31 cellular contexts compared by ENCODE assay signal in the genomic region with DNA sequence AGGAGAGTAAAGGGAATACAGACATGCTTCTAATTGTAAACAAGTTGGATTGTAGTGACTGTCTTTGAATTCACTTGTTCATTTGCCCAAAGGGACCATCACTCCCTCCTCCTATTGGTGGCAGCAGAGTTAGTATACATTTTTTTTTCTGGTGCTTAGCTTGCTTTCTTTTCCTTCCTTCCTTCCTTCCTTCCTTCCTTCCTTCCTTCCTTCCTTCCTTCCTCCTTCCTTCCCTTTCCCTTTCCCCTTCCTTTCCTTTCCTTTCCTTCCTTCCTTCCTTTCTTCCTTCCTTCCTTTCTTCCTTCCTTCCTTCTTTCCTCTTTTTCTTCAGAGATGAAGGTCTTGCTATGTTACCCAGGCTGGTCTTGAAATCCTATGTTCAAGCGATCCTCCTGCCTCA.
"Had no signal": no experiment of that assay in that cellular context is flagged by ENCODE, and none has a peak within 500 bp of the region (broad histone marks: within the 10 kb centered on the region; RNA-seq: fewer than 3 reads in every experiment).

No MANE protein-coding gene starts in this region.

- H3K4me1 ChIP-seq: esophagus muscularis mucosa, foreskin keratinocyte, gastrocnemius medialis, heart right ventricle had no signal

- H3K36me3 ChIP-seq: brain microvascular endothelial cell, esophagus muscularis mucosa, gastrocnemius medialis, heart right ventricle had no signal

- H3K4me3 Mint-ChIP-seq: activated CD4-positive, alpha-beta memory T cell treated with anti-CD3 and anti-CD28 coated beads, Interleukin-2, amount 10 ng/mL, durations not matched to agents 7 days and 5 days; activated CD4-positive, alpha-beta T cell treated with anti-CD3 and anti-CD28 coated beads, Interleukin-2, amount 10 ng/mL, durations not matched to agents 7 days and 5 days; activated naive CD8-positive, alpha-beta T cell treated with anti-CD3 and anti-CD28 coated beads, Interleukin-2, amount 10 ng/mL, durations not matched to agents 7 days and 5 days; activated T-cell treated with anti-CD3 and anti-CD28 coated beads, Interleukin-2, amount 50 U/mL, for 24 hours; activated T-cell treated with anti-CD3 and anti-CD28 coated beads, Interleukin-2, amount 50 U/mL, for 72 hours; activated T-helper 17 cell treated with anti-CD3 and anti-CD28 coated beads, Interleukin-2, amount 50 U/mL, for 72 hours; effector memory CD8-positive, alpha-beta T cell had no signal

- H3K4me3 ChIP-seq: esophagus muscularis mucosa, gastrocnemius medialis, heart right ventricle had no signal

- ATAC-seq: activated T-cell treated with anti-CD3 and anti-CD28 coated beads, Interleukin-2, amount 50 U/mL, for 72 hours; activated T-helper 17 cell treated with anti-CD3 and anti-CD28 coated beads, Interleukin-2, amount 50 U/mL, for 72 hours; effector memory CD8-positive, alpha-beta T cell; foreskin keratinocyte; gastrocnemius medialis; heart right ventricle had no signal

- H3K36me3 Mint-ChIP-seq: activated naive CD8-positive, alpha-beta T cell treated with anti-CD3 and anti-CD28 coated beads, Interleukin-2, amount 10 ng/mL, durations not matched to agents 7 days and 5 days had no signal

- H3K27ac Mint-ChIP-seq: activated CD4-positive, alpha-beta memory T cell treated with anti-CD3 and anti-CD28 coated beads, Interleukin-2, amount 10 ng/mL, durations not matched to agents 7 days and 5 days; activated CD4-positive, alpha-beta T cell treated with anti-CD3 and anti-CD28 coated beads, Interleukin-2, amount 10 ng/mL, durations not matched to agents 7 days and 5 days; activated naive CD8-positive, alpha-beta T cell treated with anti-CD3 and anti-CD28 coated beads, Interleukin-2, amount 10 ng/mL, durations not matched to agents 7 days and 5 days; activated T-cell treated with anti-CD3 and anti-CD28 coated beads, Interleukin-2, amount 50 U/mL, for 24 hours; activated T-cell treated with anti-CD3 and anti-CD28 coated beads, Interleukin-2, amount 50 U/mL, for 72 hours; activated T-helper 17 cell treated with anti-CD3 and anti-CD28 coated beads, Interleukin-2, amount 50 U/mL, for 72 hours; effector memory CD8-positive, alpha-beta T cell had no signal

- H3K9me3 Mint-ChIP-seq: activated T-helper 17 cell treated with anti-CD3 and anti-CD28 coated beads, Interleukin-2, amount 50 U/mL, for 72 hours; effector memory CD8-positive, alpha-beta T cell had no signal

- H3K4me1 Mint-ChIP-seq: activated T-helper 17 cell treated with anti-CD3 and anti-CD28 coated beads, Interleukin-2, amount 50 U/mL, for 72 hours had no signal

- H3K27me3 Mint-ChIP-seq: activated CD4-positive, alpha-beta T cell treated with anti-CD3 and anti-CD28 coated beads, Interleukin-2, amount 10 ng/mL, durations not matched to agents 7 days and 5 days; activated naive CD8-positive, alpha-beta T cell treated with anti-CD3 and anti-CD28 coated beads, Interleukin-2, amount 10 ng/mL, durations not matched to agents 7 days and 5 days; activated T-helper 17 cell treated with anti-CD3 and anti-CD28 coated beads, Interleukin-2, amount 50 U/mL, for 72 hours had no signal

- H3K27ac ChIP-seq: brain microvascular endothelial cell, esophagus muscularis mucosa, foreskin keratinocyte, gastrocnemius medialis, heart right ventricle had no signal

- H3K27me3 ChIP-seq: brain microvascular endothelial cell, esophagus muscularis mucosa, foreskin keratinocyte had no signal

- DNase-seq: activated CD4-positive, alpha-beta memory T cell treated with anti-CD3 and anti-CD28 coated beads, Interleukin-2, amount 10 ng/mL, durations not matched to agents 7 days and 5 days; activated CD4-positive, alpha-beta T cell treated with anti-CD3 and anti-CD28 coated beads for 1 hour; activated CD4-positive, alpha-beta T cell treated with anti-CD3 and anti-CD28 coated beads for 4 hours; activated CD4-positive, alpha-beta T cell treated with anti-CD3 and anti-CD28 coated beads, Interleukin-2, amount 10 ng/mL, durations not matched to agents 7 days and 5 days; activated CD4-positive, alpha-beta T cell treated with anti-CD3 and anti-CD28 coated beads, Interleukin-2, amount 50 U/mL, for 4 hours; activated CD8-positive, alpha-beta memory T cell treated with anti-CD3 and anti-CD28 coated beads, Interleukin-2, amount 50 U/mL, for 48 hours; activated effector memory CD4-positive, alpha-beta T cell treated with Interleukin-2 at 50 U/mL for 16 hours; activated gamma-delta T cell treated with Interleukin-2 at 50 U/mL for 16 hours; activated naive CD4-positive, alpha-beta T cell treated with anti-CD3 and anti-CD28 coated beads, Interleukin-2, amount 50 U/mL, for 16 hours; activated naive CD4-positive, alpha-beta T cell treated with Interleukin-2 at 50 U/mL for 16 hours; activated naive CD8-positive, alpha-beta T cell treated with anti-CD3 and anti-CD28 coated beads, Interleukin-2, amount 10 ng/mL, durations not matched to agents 7 days and 5 days; activated T-cell treated with anti-CD3 and anti-CD28 coated beads for 4 hours; activated T-cell treated with anti-CD3 and anti-CD28 coated beads, Interleukin-2, amount 50 U/mL, for 24 hours; activated T-cell treated with anti-CD3 and anti-CD28 coated beads, Interleukin-2, amount 50 U/mL, for 72 hours; brain microvascular endothelial cell; cortex of kidney; dermis blood vessel endothelial cell; effector CD4-positive, alpha-beta T cell; effector memory CD8-positive, alpha-beta T cell; erythroblast; foreskin keratinocyte; gastrocnemius medialis; glutamatergic neuron; heart right ventricle; T-helper 1 cell; T-helper 2 cell had no signal

- H3K9me3 ChIP-seq: gastrocnemius medialis had no signal

- FAIRE-seq: bronchial epithelial cell, colon, endometrium had no signal
